In the genomic region with DNA sequence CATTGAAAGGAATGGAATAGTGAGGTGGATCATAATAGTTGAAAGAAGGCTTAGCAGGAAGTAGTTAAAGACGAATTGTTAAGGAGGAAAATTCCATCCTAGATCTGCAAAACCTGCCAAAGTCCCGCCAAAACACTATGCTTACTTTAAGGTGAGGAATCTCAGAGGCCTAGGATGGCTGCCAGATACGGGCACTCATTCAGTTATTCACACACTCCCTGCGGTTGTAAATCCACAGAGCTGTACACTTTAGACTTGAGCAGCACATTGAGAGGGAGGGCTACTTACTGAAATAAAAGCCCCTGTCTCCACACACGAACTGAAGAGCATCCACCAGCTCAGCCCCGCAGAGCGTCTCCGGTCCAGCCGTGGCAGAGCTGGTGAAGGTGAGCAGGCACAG, we compare ENCODE assay signal across 16 cellular contexts. TPM values are rescaled to one million over a fixed set of nuclear protein-coding genes. Genes with fewer than 3 reads are reported as not detected.
DNase-seq lines count a peak whose midpoint lies in the region; ATAC-seq and TF ChIP-seq lines count a peak whose summit lies in the region.
"Had no signal": no experiment of that assay in that cellular context is flagged by ENCODE, and none has a peak within 500 bp of the region (broad histone marks: within the 10 kb centered on the region; RNA-seq: fewer than 3 reads in every experiment).

No MANE protein-coding gene starts in this region.

- DNase-seq in stimulated activated naive CD8-positive, alpha-beta T cell treated with anti-CD3 and anti-CD28 coated beads, Interleukin-15, Interleukin-2, amounts not matched to agents 100 U/mL and 50 U/mL, for 24 hours, result no peak
- DNase-seq in astrocyte of the hippocampus (ENCODE audit: low read depth, low spot score) (peak; percentile 74), hippocampal formation (lab: John Stamatoyannopoulos, UW) (no peak), dorsolateral prefrontal cortex (no peak), H7 (no peak)
- DNase-seq: C1 segment of cervical spinal cord, MM.1S, NCI-H1092 treated with DMSO at 0.1 percent for 48 hours, NCI-H69, OCI-M1, SHP77 treated with DMSO at 0.1 percent for 48 hours had no signal

- no peaks in the 10 kb centered on the region for H3K9me3 Mint-ChIP-seq in stimulated activated naive CD8-positive, alpha-beta T cell treated with anti-CD3 and anti-CD28 coated beads, Interleukin-15, Interleukin-2, amounts not matched to agents 100 ng/mL and 50 ng/mL, for 24 hours
- H3K9me3 Mint-ChIP-seq in nephron, result no peaks in the 10 kb centered on the region

- H3K27ac Mint-ChIP-seq in stimulated activated naive CD8-positive, alpha-beta T cell treated with anti-CD3 and anti-CD28 coated beads, Interleukin-15, Interleukin-2, amounts not matched to agents 100 ng/mL and 50 ng/mL, for 24 hours, result peak overlapping the region; percentile 27
- peak overlapping the region in 2 of 3 experiments; percentile 90 for H3K27ac Mint-ChIP-seq in nephron

- intact Hi-C loops in dorsolateral prefrontal cortex (cut with DNase I), result no loop called here

- H3K4me3 Mint-ChIP-seq in stimulated activated naive CD8-positive, alpha-beta T cell treated with anti-CD3 and anti-CD28 coated beads, Interleukin-15, Interleukin-2, amounts not matched to agents 100 ng/mL and 50 ng/mL, for 24 hours, result no peak overlapping the region
- H3K4me3 Mint-ChIP-seq in nephron, result peak overlapping the region in 2 of 3 experiments; percentile 58 to 77

- H3K36me3 Mint-ChIP-seq in stimulated activated naive CD8-positive, alpha-beta T cell treated with anti-CD3 and anti-CD28 coated beads, Interleukin-15, Interleukin-2, amounts not matched to agents 100 ng/mL and 50 ng/mL, for 24 hours (ENCODE audit: low read depth), result no peaks in the 10 kb centered on the region
- peaks cover 14% of the 10 kb centered on the region for H3K36me3 Mint-ChIP-seq in nephron (ENCODE audit: low read depth)

- no peak for ATAC-seq in stimulated activated naive CD8-positive, alpha-beta T cell treated with anti-CD3 and anti-CD28 coated beads, Interleukin-15, Interleukin-2, amounts not matched to agents 100 U/mL and 50 U/mL, for 24 hours
- no peak for ATAC-seq in GM18861 (IDR thresholded peaks at IDR 0.05; ENCODE audit: unreplicated experiment)
- ATAC-seq: A549 had no signal

- H3K27ac ChIP-seq in dorsolateral prefrontal cortex, result no peak overlapping the region

- no peaks in the 10 kb centered on the region for H3K36me3 ChIP-seq in H7 (replicated peaks; ENCODE audit: control insufficient read depth, insufficient read depth, low read length)

- H3K27me3 ChIP-seq in dorsolateral prefrontal cortex, result peaks cover 0 to 47% (median 3%) of the 10 kb centered on the region in 45 donors
- H3K27me3 ChIP-seq in H7 (ENCODE audit: control insufficient read depth, insufficient read depth, low read length), result no peaks in the 10 kb centered on the region

- no peak overlapping the region for H3K4me3 ChIP-seq in dorsolateral prefrontal cortex
- no peak overlapping the region for H3K4me3 ChIP-seq in H7 (ENCODE audit: insufficient read depth, low read depth, low read length)
- H3K4me3 ChIP-seq: A549 had no signal

- H3K4me1 Mint-ChIP-seq in stimulated activated naive CD8-positive, alpha-beta T cell treated with anti-CD3 and anti-CD28 coated beads, Interleukin-15, Interleukin-2, amounts not matched to agents 100 ng/mL and 50 ng/mL, for 24 hours (ENCODE audit: low read depth), result peaks cover 40% of the 10 kb centered on the region
- H3K4me1 Mint-ChIP-seq in nephron, result peaks cover 37% of the 10 kb centered on the region

- no peaks in the 10 kb centered on the region for H3K27me3 Mint-ChIP-seq in stimulated activated naive CD8-positive, alpha-beta T cell treated with anti-CD3 and anti-CD28 coated beads, Interleukin-15, Interleukin-2, amounts not matched to agents 100 ng/mL and 50 ng/mL, for 24 hours
- H3K27me3 Mint-ChIP-seq in nephron (ENCODE audit: low read depth), result peaks cover 4% of the 10 kb centered on the region

- TF ChIP-seq CTCF in nephron (IDR thresholded peaks at IDR 0.05; ENCODE audit: unreplicated experiment in 3 of 3) (no peak), dorsolateral prefrontal cortex (IDR thresholded peaks at IDR 0.05 in 54 of 56, conservative IDR thresholded peaks at IDR 0.05 in 2 of 56; ENCODE audit: low read depth in 1 of 56, partially characterized antibody in 56 of 56) (no peak)

RNA-seq across cellular contexts. Expression of a gene that starts 5.0 kb away (rescaled TPM):
- 10 to 100 TPM in 4 of 120 experiments, 1 to 10 TPM in 115, under 1 TPM in 1; 0.76 to 18.7 (median 4.0) TPM for total RNA-seq in dorsolateral prefrontal cortex
- total RNA-seq in H7 (2014; rRNA removed; shearing (Covaris generic)), result not detected in 2 replicates
- total RNA-seq: RPMI7951 had no signal
